Comparison of ENCODE assay signal across 8 cellular contexts in genomic region chr1:16175610-16176553, GRCh38. TPM values are rescaled to one million over a fixed set of nuclear protein-coding genes. Genes with fewer than 3 reads are reported as not detected.
DNase-seq lines count a peak whose midpoint lies in the region; ATAC-seq and TF ChIP-seq lines count a peak whose summit lies in the region.

No MANE protein-coding gene starts in this region.

- peaks cover 34% of the 10 kb centered on the region for H3K4me1 Mint-ChIP-seq in dendritic cell treated with granulocyte-macrophage colony-stimulating factor and Interleukin-4, amounts not matched to agents 40 ng/mL and 50 ng/mL, for 4 days (ENCODE audit: low read depth)

- no peaks in the 10 kb centered on the region for H3K27me3 ChIP-seq in upper lobe of left lung

- ATAC-seq in upper lobe of left lung (ENCODE audit: low FRiP score in 2 of 2), result peak; percentile 73 to 78

- H3K27ac Mint-ChIP-seq in dendritic cell treated with granulocyte-macrophage colony-stimulating factor and Interleukin-4, amounts not matched to agents 40 ng/mL and 50 ng/mL, for 4 days, result peak overlapping the region; percentile 17

- peaks cover 40 to 59% (median 48%) of the 10 kb centered on the region in 4 donors for H3K4me1 ChIP-seq in upper lobe of left lung

- no peak for TF ChIP-seq CTCF in upper lobe of left lung (IDR thresholded peaks at IDR 0.05)

- H3K36me3 Mint-ChIP-seq in dendritic cell treated with granulocyte-macrophage colony-stimulating factor and Interleukin-4, amounts not matched to agents 40 ng/mL and 50 ng/mL, for 4 days (ENCODE audit: low read depth), result no peaks in the 10 kb centered on the region

- H3K9me3 ChIP-seq in upper lobe of left lung, result no peaks in the 10 kb centered on the region

- TF ChIP-seq POLR2A in upper lobe of left lung (IDR thresholded peaks at IDR 0.05), result no peak

- intact Hi-C loops in dendritic cell treated with granulocyte-macrophage colony-stimulating factor and Interleukin-4, amounts not matched to agents 40 ng/mL and 50 ng/mL, for 4 days (cut with micrococcal nuclease), result no loop called here

- WGBS in upper lobe of left lung, 2 donors, result 18 to 19% methylated on average over 18 to 21 of the region's 24 CpGs

- H3K4me3 ChIP-seq in upper lobe of left lung, result no peak overlapping the region

- TF ChIP-seq EP300 in upper lobe of left lung (IDR thresholded peaks at IDR 0.05), result no peak

- DNase-seq in AG08395 (ENCODE audit: low spot score) (peak; percentile 92), NCI-H2029 treated with DMSO at 0.1 percent for 48 hours (lab: John Stamatoyannopoulos, UW) (peak; percentile 16), lung microvascular endothelial cell (ENCODE audit: low read depth in 2 of 2) (peak; percentile 87 to 90), upper lobe of left lung (peak; percentile 86 to 94), NCI-H1436 (lab: John Stamatoyannopoulos, UW) (no peak)
- DNase-seq in activated CD8-positive, alpha-beta memory T cell treated with anti-CD3 and anti-CD28 coated beads for 24 hours, result no peak
- DNase-seq in activated naive CD4-positive, alpha-beta T cell (lab: John Stamatoyannopoulos, UW), result no peak

- H3K27me3 Mint-ChIP-seq in dendritic cell treated with granulocyte-macrophage colony-stimulating factor and Interleukin-4, amounts not matched to agents 40 ng/mL and 50 ng/mL, for 4 days, result peaks cover 41% of the 10 kb centered on the region

- no peak overlapping the region for H3K4me3 Mint-ChIP-seq in dendritic cell treated with granulocyte-macrophage colony-stimulating factor and Interleukin-4, amounts not matched to agents 40 ng/mL and 50 ng/mL, for 4 days

- H3K27ac ChIP-seq in upper lobe of left lung, result peak overlapping the region; percentile 64 to 79 (median 72)

- no peaks in the 10 kb centered on the region for H3K9me3 Mint-ChIP-seq in dendritic cell treated with granulocyte-macrophage colony-stimulating factor and Interleukin-4, amounts not matched to agents 40 ng/mL and 50 ng/mL, for 4 days

- H3K36me3 ChIP-seq in upper lobe of left lung, result no peaks in the 10 kb centered on the region

RNA-seq across cellular contexts. Expression of gene EPHA2, which starts 20.0 kb away (rescaled TPM):
- total RNA-seq in lung microvascular endothelial cell (68.6 and 122 TPM in 2 replicates), upper lobe of left lung (10 to 100 TPM; 21.0 to 66.3 (median 38.7) TPM)

RNA-seq across cellular contexts. Expression of gene ARHGEF19, which starts 36.6 kb away (rescaled TPM):
- total RNA-seq in lung microvascular endothelial cell, result 3.3 and 4.6 TPM in 2 replicates
- total RNA-seq in upper lobe of left lung, result 10 to 100 TPM in 4 of 6 donors, 1 to 10 TPM in 2; 3.5 to 70.2 (median 12.6) TPM

Comparison
In these comparisons a context has a peak if more than half of its experiments do, and no peak if none do; other contexts are left out.
1. DNase-seq: peak in AG08395 (single experiment), NCI-H2029 treated with DMSO at 0.1 percent for 48 hours (single experiment), lung microvascular endothelial cell (2 of 2) and upper lobe of left lung (2 of 2); none in NCI-H1436 (single experiment), activated CD8-positive, alpha-beta memory T cell treated with anti-CD3 and anti-CD28 coated beads for 24 hours (single experiment) and activated naive CD4-positive, alpha-beta T cell (0 of 4).